In the genomic region with DNA sequence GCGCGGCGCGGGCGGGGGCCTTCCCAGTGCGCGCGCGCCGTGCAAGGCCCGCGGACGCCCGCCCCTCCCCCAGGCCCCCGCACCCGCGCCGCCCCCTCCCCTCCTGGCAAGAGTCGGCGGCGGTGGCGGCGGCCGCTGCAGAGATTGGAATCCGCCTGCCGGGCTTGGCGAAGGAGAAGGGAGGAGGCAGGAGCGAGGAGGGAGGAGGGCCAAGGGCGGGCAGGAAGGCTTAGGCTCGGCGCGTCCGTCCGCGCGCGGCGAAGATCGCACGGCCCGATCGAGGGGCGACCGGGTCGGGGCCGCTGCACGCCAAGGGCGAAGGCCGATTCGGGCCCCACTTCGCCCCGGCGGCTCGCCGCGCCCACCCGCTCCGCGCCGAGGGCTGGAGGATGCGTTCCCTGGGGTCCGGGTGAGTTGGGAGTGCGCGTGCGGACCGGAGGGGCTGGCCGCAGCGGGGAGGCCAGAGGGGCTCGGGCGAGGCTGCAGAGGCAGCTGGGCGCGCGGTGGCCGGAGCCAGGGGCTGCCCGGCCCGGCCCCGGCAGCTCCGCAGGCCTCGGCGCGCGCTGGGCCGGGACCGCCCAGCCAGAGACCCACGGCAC, we compare ENCODE assay signal across 9 cellular contexts. TPM values are rescaled to one million over a fixed set of nuclear protein-coding genes. Genes with fewer than 3 reads are reported as not detected.
DNase-seq lines count a peak whose midpoint lies in the region; ATAC-seq, FAIRE-seq and TF ChIP-seq lines count a peak whose summit lies in the region.
"Had no signal": no experiment of that assay in that cellular context is flagged by ENCODE, and none has a peak within 500 bp of the region (broad histone marks: within the 10 kb centered on the region; RNA-seq: fewer than 3 reads in every experiment).

Gene BMPR1A (plus strand): TSS at position 109 of the 599 bp plus-strand sequence. CDS start 119,400 bp downstream, outside the sequence.

- peak within 1 kb of the TSS; percentile 90 for H2AFZ ChIP-seq in DND-41 (ENCODE audit: low read depth, low read length)

- H3K4me1 Mint-ChIP-seq in activated naive CD8-positive, alpha-beta T cell (ENCODE audit: low read depth), result peaks cover 28% of the 10 kb centered on the region

- TF ChIP-seq POLR2A in erythroblast (IDR thresholded peaks at IDR 0.05; ENCODE audit: low read length), result no peak

- intact Hi-C loops in left ventricle myocardium inferior (cut with micrococcal nuclease) (no loop called here), sciatic nerve (cut with DNase I) (no loop called here)

- H3K36me3 Mint-ChIP-seq in activated naive CD8-positive, alpha-beta T cell, result no peaks in the 10 kb centered on the region

- peak within 1 kb of the TSS; percentile 51; the same call in 1 of the 2 replicates for H3K27ac ChIP-seq in DND-41 (ENCODE audit: low read length)
- peak within 1 kb of the TSS; percentile 99 for H3K27ac ChIP-seq in left ventricle myocardium inferior (replicated peaks)

- TF ChIP-seq CTCF in DND-41 (IDR thresholded peaks at IDR 0.05; ENCODE audit: borderline replicate concordance, extremely low read depth, low read length, poor library complexity, severe bottlenecking), result no peak
- no peak for TF ChIP-seq CTCF in left ventricle myocardium inferior (IDR thresholded peaks at IDR 0.05; ENCODE audit: borderline replicate concordance)

- H3K4me3 Mint-ChIP-seq in activated naive CD8-positive, alpha-beta T cell, result peak within 1 kb of the TSS; percentile 94

- peak within 1 kb of the TSS; percentile 70 for H3K27ac Mint-ChIP-seq in activated naive CD8-positive, alpha-beta T cell

- DNase-seq in DND-41 (no peak), left ventricle myocardium inferior (peak; percentile 91), sciatic nerve (ENCODE audit: low spot score) (peak; percentile 64), erythroblast (lab: John Stamatoyannopoulos, UW) (no peak), RCC 7860 (ENCODE audit: low spot score) (no peak)

- H3K79me2 ChIP-seq in DND-41 (ENCODE audit: insufficient read depth, low read length), result peaks cover 42% of the 10 kb centered on the region

- H3K36me3 ChIP-seq in DND-41 (ENCODE audit: insufficient read depth, low read length) (no peaks in the 10 kb centered on the region), left ventricle myocardium inferior (no peaks in the 10 kb centered on the region)

- H3K27me3 ChIP-seq in DND-41 (ENCODE audit: insufficient read depth, low read length, poor library complexity) (no peaks in the 10 kb centered on the region), left ventricle myocardium inferior (ENCODE audit: low read depth) (peaks cover 81% of the 10 kb centered on the region)

- H3K9me3 ChIP-seq in DND-41 (ENCODE audit: insufficient read depth, low read length, severe bottlenecking) (no peaks in the 10 kb centered on the region), left ventricle myocardium inferior (replicated peaks) (no peaks in the 10 kb centered on the region)

- H3K27me3 Mint-ChIP-seq in activated naive CD8-positive, alpha-beta T cell, result peaks cover 23% of the 10 kb centered on the region

- peaks cover 28% of the 10 kb centered on the region for H3K4me1 ChIP-seq in DND-41 (ENCODE audit: insufficient read depth, low read length)
- peaks cover 83% of the 10 kb centered on the region for H3K4me1 ChIP-seq in left ventricle myocardium inferior

- peak within 1 kb of the TSS; percentile 79 for H3K4me2 ChIP-seq in DND-41 (ENCODE audit: insufficient read depth, low read length)

- peak within 1 kb of the TSS; percentile 74 for H3K9ac ChIP-seq in DND-41 (ENCODE audit: low read depth, low read length)

- no peak for FAIRE-seq in RCC 7860 (lab: Jason Lieb, UNC)
- FAIRE-seq: colon had no signal

- peak within 1 kb of the TSS; percentile 38 to 71; a peak in 3 of 4 replicates for H3K4me3 ChIP-seq in DND-41 (ENCODE audit: low read depth in 1 of 2, low read length in 2 of 2)
- peak within 1 kb of the TSS; percentile 85 for H3K4me3 ChIP-seq in left ventricle myocardium inferior

- ATAC-seq in DND-41 (ENCODE audit: insufficient read depth, low read depth) (no peak; the same call in 1 of the 3 replicates), GM19455 (IDR thresholded peaks at IDR 0.05; ENCODE audit: unreplicated experiment) (peak; percentile 47), HG03469 (IDR thresholded peaks at IDR 0.05; ENCODE audit: unreplicated experiment) (peak; percentile 8), sciatic nerve (peak; percentile 1)

- no peaks in the 10 kb centered on the region for H3K9me3 Mint-ChIP-seq in activated naive CD8-positive, alpha-beta T cell (ENCODE audit: low read depth)

- H4K20me1 ChIP-seq in DND-41 (ENCODE audit: insufficient read depth, low read length), result 0 out of 2 replicates have a peak, but pooled peaks cover 3% of the 10 kb centered on the region

RNA-seq across cellular contexts. Expression of gene BMPR1A, which starts in this region (rescaled TPM):
- total RNA-seq in left ventricle myocardium inferior (43.8 TPM), sciatic nerve (76.0 TPM)

Comparison
In these comparisons a context has a peak if more than half of its experiments do, and no peak if none do; other contexts are left out.
1. DNase-seq: peak in left ventricle myocardium inferior (single experiment) and sciatic nerve (single experiment); none in DND-41 (single experiment), erythroblast (0 of 2) and RCC 7860 (single experiment).